20 cellular contexts compared by ENCODE assay signal in genomic region chr2:213202006-213202405, GRCh38. TPM values are rescaled to one million over a fixed set of nuclear protein-coding genes. Genes with fewer than 3 reads are reported as not detected.
DNase-seq lines count a peak whose midpoint lies in the region; ATAC-seq and TF ChIP-seq lines count a peak whose summit lies in the region.
"Had no signal": no experiment of that assay in that cellular context is flagged by ENCODE, and none has a peak within 500 bp of the region (broad histone marks: within the 10 kb centered on the region; RNA-seq: fewer than 3 reads in every experiment).

No MANE protein-coding gene starts in this region.

- ATAC-seq in GM18511 (IDR thresholded peaks at IDR 0.05; ENCODE audit: unreplicated experiment): no peak
- ATAC-seq: Right ventricle myocardium inferior had no signal

- no peaks in the 10 kb centered on the region for H3K27me3 ChIP-seq in neuronal stem cell (ENCODE audit: control insufficient read depth in 3 of 3, insufficient read depth in 3 of 3, low read depth in 1 of 3, low read length in 3 of 3)
- H3K27me3 ChIP-seq: BLaER1 had no signal

- H2AFZ ChIP-seq in neuronal stem cell (ENCODE audit: low read length): peak overlapping the region; percentile 18

- peaks cover 2 to 3% of the 10 kb centered on the region in 2 donors for H3K9me3 ChIP-seq in neuronal stem cell (replicated peaks in 1 of 2; ENCODE audit: control insufficient read depth in 2 of 2, insufficient read depth in 1 of 2, low read depth in 1 of 2, low read length in 2 of 2)
- H3K9me3 ChIP-seq: Caco-2 had no signal

- no peaks in the 10 kb centered on the region for H3K79me1 ChIP-seq in neuronal stem cell (ENCODE audit: low read depth, low read length)

- H3K4me3 ChIP-seq in AG10803 (ENCODE audit: low read length) (no peak overlapping the region), coronary artery (peak overlapping the region; percentile 10), neuronal stem cell (ENCODE audit: low read length in 2 of 2) (no peak overlapping the region)
- H3K4me3 ChIP-seq: BLaER1 had no signal

- H2BK12ac ChIP-seq in neuronal stem cell (ENCODE audit: low read length): no peak overlapping the region

- TF ChIP-seq CTCF in AG10803 (conservative IDR thresholded peaks at IDR 0.05; ENCODE audit: low read length): no peak
- no peak for TF ChIP-seq CTCF in coronary artery (IDR thresholded peaks at IDR 0.05)
- no peak for TF ChIP-seq CTCF in GM13976 (IDR thresholded peaks at IDR 0.05; ENCODE audit: borderline replicate concordance, control extremely low read depth, extremely low read depth, insufficient read depth, missing control alignments)

- H2AK5ac ChIP-seq in neuronal stem cell (ENCODE audit: low read depth, low read length): no peak overlapping the region

- no peaks in the 10 kb centered on the region for H3K36me3 ChIP-seq in neuronal stem cell (replicated peaks in 1 of 2; ENCODE audit: control insufficient read depth in 2 of 2, insufficient read depth in 2 of 2, low read length in 2 of 2)
- H3K36me3 ChIP-seq: BLaER1 had no signal

- no peak overlapping the region for H3K14ac ChIP-seq in neuronal stem cell (ENCODE audit: low read length)

- DNase-seq in AG10803 (ENCODE audit: low read depth) (peak; percentile 31), NCI-H446 (lab: John Stamatoyannopoulos, UW) (peak; percentile 59 to 78), coronary artery (ENCODE audit: low spot score) (no peak), neuronal stem cell (ENCODE audit: low spot score) (no peak), GM13976 (ENCODE audit: low spot score) (no peak), OCI-M2 (lab: John Stamatoyannopoulos, UW; ENCODE audit: unreplicated experiment) (no peak), NCI-H2081 treated with DMSO at 0.1 percent for 48 hours (lab: John Stamatoyannopoulos, UW) (no peak)
- DNase-seq: activated CD4-positive, alpha-beta T cell treated with anti-CD3 and anti-CD28 coated beads for 4 hours; activated naive CD4-positive, alpha-beta T cell treated with anti-CD3 and anti-CD28 coated beads, Interleukin-2, amount 50 U/mL, for 16 hours; Caco-2; effector CD4-positive, alpha-beta T cell; erythroblast; GOT3; NCI-H774; occipital lobe; stimulated activated CD4-positive, alpha-beta T cell treated with anti-CD3 and anti-CD28 coated beads, Interleukin-4, amount 100 ng/mL, for 24 hours had no signal

- in situ Hi-C loops in GM13976 (cut with MboI; ENCODE audit: low sequenced_read_pairs, unreplicated experiment): no loop called here

- no peak overlapping the region for H3K4ac ChIP-seq in neuronal stem cell (ENCODE audit: low read length)

- no CpG with 5 or more reads among the region's 4 CpGs for WGBS in neuronal stem cell (ENCODE audit: extremely low coverage in 2 of 2, insufficient read length in 2 of 2, insufficient replicate concordance in 1 of 2), 2 donors

- H3K4me2 ChIP-seq in neuronal stem cell (ENCODE audit: insufficient read depth, low read length, poor library complexity, severe bottlenecking): no peak overlapping the region
- H3K4me2 ChIP-seq: BLaER1 had no signal

- H4K91ac ChIP-seq in neuronal stem cell (ENCODE audit: low read depth, low read length, poor library complexity): no peak overlapping the region

- H2BK120ac ChIP-seq in neuronal stem cell (ENCODE audit: low read depth, low read length): no peak overlapping the region

- H3K27ac ChIP-seq in coronary artery (peak overlapping the region; percentile 39 to 57), neuronal stem cell (replicated peaks; ENCODE audit: low read length) (no peak overlapping the region)
- H3K27ac ChIP-seq: BLaER1, HL-60 had no signal

- H3K4me1 ChIP-seq in neuronal stem cell (ENCODE audit: control insufficient read depth in 2 of 2, insufficient read depth in 1 of 2, low read depth in 1 of 2, low read length in 2 of 2): no peaks in the 10 kb centered on the region
- H3K4me1 ChIP-seq: Caco-2 had no signal

- H2BK15ac ChIP-seq in neuronal stem cell (ENCODE audit: low read length): no peak overlapping the region

- H3K23ac ChIP-seq in neuronal stem cell (ENCODE audit: low read depth, low read length, poor library complexity): no peak overlapping the region

- H4K8ac ChIP-seq in neuronal stem cell (ENCODE audit: low read depth, low read length): no peak overlapping the region

- H3K9ac ChIP-seq in neuronal stem cell (ENCODE audit: low read depth, low read length, poor library complexity): no peak overlapping the region
- H3K9ac ChIP-seq: BLaER1 had no signal

- no peak overlapping the region for H3K18ac ChIP-seq in neuronal stem cell (ENCODE audit: low read length)

- H2BK5ac ChIP-seq in neuronal stem cell (ENCODE audit: low read length): no peak overlapping the region

RNA-seq across cellular contexts. Expression of gene IKZF2, which starts 50.6 kb away (rescaled TPM):
- 9.7 TPM for polyA plus RNA-seq in neuronal stem cell (2013, experiment 1 of 2)
- 10.6 TPM for polyA plus RNA-seq in neuronal stem cell (2013, experiment 2 of 2)

Comparison
In these comparisons a context has a peak if more than half of its experiments do, and no peak if none do; other contexts are left out.
1. DNase-seq: peak in AG10803 (single experiment) and NCI-H446 (2 of 2); none in coronary artery (single experiment), neuronal stem cell (single experiment), GM13976 (single experiment), OCI-M2 (single experiment) and NCI-H2081 treated with DMSO at 0.1 percent for 48 hours (single experiment).